1 cellular context compared by ENCODE assay signal in genomic region chr15:59688888-59689625, GRCh38.
TF ChIP-seq lines count a peak whose summit lies in the region.

BNIP2 (minus strand) TSS chr15:59689320; CDS start chr15:59682457, 6,863 bp downstream.

TF ChIP-seq in HepG2, 621 proteins besides CTCF, POLR2A, EP300 and RAD21 (continued from another document and continues in another):
- no peak; the same call in 1 of the 2 replicates for TF ChIP-seq ZHX2 (IDR thresholded peaks at IDR 0.05; ENCODE audit: low read depth)
- TF ChIP-seq ZHX2 (CRISPR knock-in tag; IDR thresholded peaks at IDR 0.05; ENCODE audit: borderline replicate concordance) = no peak
- peak; percentile 98 for TF ChIP-seq ZNF430 (CRISPR knock-in tag; IDR thresholded peaks at IDR 0.05)
- peak; percentile 62 for TF ChIP-seq ZNF768 (CRISPR knock-in tag; IDR thresholded peaks at IDR 0.05)
- TF ChIP-seq ZSCAN25 (CRISPR knock-in tag; IDR thresholded peaks at IDR 0.05) = no peak
- no peak for TF ChIP-seq PRDM10 (CRISPR knock-in tag; IDR thresholded peaks at IDR 0.05; ENCODE audit: low read depth)
- TF ChIP-seq ZFP1 (CRISPR knock-in tag; IDR thresholded peaks at IDR 0.05) = no peak
- TF ChIP-seq ZNF441 (CRISPR knock-in tag; IDR thresholded peaks at IDR 0.05; ENCODE audit: borderline replicate concordance) = no peak; the same call in 1 of the 2 replicates
- TF ChIP-seq TCF7 (IDR thresholded peaks at IDR 0.05; ENCODE audit: low read depth) = no peak
- TF ChIP-seq ZMYM3 (CRISPR knock-in tag; IDR thresholded peaks at IDR 0.05) = 0 out of 2 replicates have a peak, but pooled peaks have one; percentile 3
- TF ChIP-seq THAP9 (CRISPR knock-in tag; IDR thresholded peaks at IDR 0.05; ENCODE audit: borderline replicate concordance) = peak; percentile 87; the same call in 1 of the 2 replicates
- no peak for TF ChIP-seq NFATC3 (CRISPR knock-in tag; IDR thresholded peaks at IDR 0.05)
- TF ChIP-seq ZSCAN22 (CRISPR knock-in tag; IDR thresholded peaks at IDR 0.05) = no peak
- TF ChIP-seq ATF6 (CRISPR knock-in tag; conservative IDR thresholded peaks at IDR 0.05) = peak; percentile 82; the same call in 1 of the 2 replicates
- peak; percentile 78 for TF ChIP-seq ZNF501 (CRISPR knock-in tag; IDR thresholded peaks at IDR 0.05)
- no peak for TF ChIP-seq IRX3 (CRISPR knock-in tag; IDR thresholded peaks at IDR 0.05; ENCODE audit: borderline replicate concordance, low read depth)
- TF ChIP-seq AGO2 (optimal IDR thresholded peaks at IDR 0.05; ENCODE audit: low read depth, low read length) = peak; percentile 87
- TF ChIP-seq TFE3 (CRISPR knock-in tag; IDR thresholded peaks at IDR 0.05) = no peak; the same call in 1 of the 2 replicates
- TF ChIP-seq ATM (IDR thresholded peaks at IDR 0.05; ENCODE audit: borderline replicate concordance) = no peak
- peak; percentile 89 for TF ChIP-seq ZGPAT (CRISPR knock-in tag; IDR thresholded peaks at IDR 0.05)
- no peak for TF ChIP-seq SNAPC4 (CRISPR knock-in tag; IDR thresholded peaks at IDR 0.05)
- no peak for TF ChIP-seq ELF4 (CRISPR knock-in tag; IDR thresholded peaks at IDR 0.05; ENCODE audit: borderline replicate concordance)
- no peak for TF ChIP-seq NFE2L1 (CRISPR knock-in tag; IDR thresholded peaks at IDR 0.05; ENCODE audit: borderline replicate concordance)
- peak; percentile 91 for TF ChIP-seq ZNF709 (CRISPR knock-in tag; IDR thresholded peaks at IDR 0.05)
- TF ChIP-seq STAG1 (CRISPR knock-in tag; IDR thresholded peaks at IDR 0.05) = no peak
- TF ChIP-seq NR2F1 (CRISPR knock-in tag; IDR thresholded peaks at IDR 0.05) = no peak
- TF ChIP-seq FOXO1 (CRISPR knock-in tag; IDR thresholded peaks at IDR 0.05) = peak; percentile 43
- TF ChIP-seq ZNF605 (CRISPR knock-in tag; IDR thresholded peaks at IDR 0.05) = peak; percentile 85; the same call in 1 of the 2 replicates
- no peak for TF ChIP-seq SMAD3 (CRISPR knock-in tag; IDR thresholded peaks at IDR 0.05)
- TF ChIP-seq ZNF616 (CRISPR knock-in tag; IDR thresholded peaks at IDR 0.05; ENCODE audit: low read depth) = no peak
- TF ChIP-seq CREB1 (IDR thresholded peaks at IDR 0.05) = peak; percentile 86
- peak; percentile 76 for TF ChIP-seq CREB1 (CRISPR knock-in tag; IDR thresholded peaks at IDR 0.05)
- TF ChIP-seq KLF16 (CRISPR knock-in tag; IDR thresholded peaks at IDR 0.05) = peak in 1 of 2 experiments; percentile 81; a peak in 1 of 4 replicates
- no peak for TF ChIP-seq ZNF775 (CRISPR knock-in tag; IDR thresholded peaks at IDR 0.05; ENCODE audit: borderline replicate concordance)
- TF ChIP-seq PRMT3 (CRISPR knock-in tag; IDR thresholded peaks at IDR 0.05; ENCODE audit: borderline replicate concordance, low read depth) = no peak
- peak; percentile 88 for TF ChIP-seq SRSF1 (optimal IDR thresholded peaks at IDR 0.05; ENCODE audit: low read depth, low read length)
- TF ChIP-seq ZFP90 (CRISPR knock-in tag; IDR thresholded peaks at IDR 0.05; ENCODE audit: borderline replicate concordance) = no peak
- no peak for TF ChIP-seq HOXA7 (CRISPR knock-in tag; IDR thresholded peaks at IDR 0.05)
- no peak for TF ChIP-seq KDM6A (CRISPR knock-in tag; IDR thresholded peaks at IDR 0.05; ENCODE audit: low read depth)
